ENCODE assay signal across 21 cellular contexts in genomic region chr16:30780549-30780948, GRCh38. TPM values are rescaled to one million over a fixed set of nuclear protein-coding genes. Genes with fewer than 3 reads are reported as not detected.
DNase-seq lines count a peak whose midpoint lies in the region; ATAC-seq, FAIRE-seq and TF ChIP-seq lines count a peak whose summit lies in the region.
"Had no signal": no experiment of that assay in that cellular context is flagged by ENCODE, and none has a peak within 500 bp of the region (broad histone marks: within the 10 kb centered on the region; RNA-seq: fewer than 3 reads in every experiment).

No MANE protein-coding gene starts in this region.

- BruUV-seq in HepG2 (replicated peaks; lab: Mats Ljungman, UMichigan), result no TSS peak

- no peak overlapping the region for H3K4me3 Mint-ChIP-seq in nephron progenitor cell

- H3K27me3 Mint-ChIP-seq in nephron progenitor cell (ENCODE audit: low read depth, poor library complexity), result peaks cover 3% of the 10 kb centered on the region

- H3K27ac Mint-ChIP-seq in nephron progenitor cell, result peak overlapping the region; percentile 100
- H3K27ac Mint-ChIP-seq: IgD-negative memory B cell had no signal

- no peak for ATAC-seq in HepG2
- ATAC-seq in right lobe of liver, result no peak
- no peak for ATAC-seq in GM19324 (IDR thresholded peaks at IDR 0.05; ENCODE audit: low FRiP score, unreplicated experiment)

- FAIRE-seq in HepG2 (lab: Jason Lieb, UNC), result no peak
- FAIRE-seq: HTR-8/SVneo had no signal

- TF ChIP-seq EP300 in HepG2 (IDR thresholded peaks at IDR 0.05; ENCODE audit: low read depth in 2 of 2, low read length in 2 of 2) (no peak), HepG2 (CRISPR knock-in tag; IDR thresholded peaks at IDR 0.05; ENCODE audit: borderline replicate concordance) (no peak)

- no peak for DNase-seq in HepG2 (ENCODE audit: low spot score)
- no peak for DNase-seq in right lobe of liver
- peak; percentile 60 for DNase-seq in MV-4-11 (lab: John Stamatoyannopoulos, UW)
- no peak for DNase-seq in nephron progenitor cell
- DNase-seq in GM03348 (ENCODE audit: low spot score), result no peak
- no peak for DNase-seq in activated gamma-delta T cell (lab: John Stamatoyannopoulos, UW)
- DNase-seq: C1 segment of cervical spinal cord, DMS79 treated with DMSO at 0.1 percent for 48 hours, GM23248, Karpas-422, MG63, NCI-H187, NCI-H2107, NCI-H510A treated with DMSO at 0.1 percent for 48 hours, NCI-H774, PC-9, SW 1271 had no signal

- H3K4me1 Mint-ChIP-seq in nephron progenitor cell, result peaks cover 60% of the 10 kb centered on the region

- peak overlapping the region; percentile 11 for H3K27ac ChIP-seq in HepG2 (ENCODE audit: extremely low read length, insufficient read depth, low read length)
- no peak overlapping the region for H3K27ac ChIP-seq in right lobe of liver
- H3K27ac ChIP-seq: GM23248, PC-9 had no signal

- H4K20me1 ChIP-seq in HepG2 (ENCODE audit: insufficient read depth, low read length), result no peaks in the 10 kb centered on the region; the same call in 1 of the 2 replicates

- TF ChIP-seq RAD21 in HepG2 (CRISPR knock-in tag; IDR thresholded peaks at IDR 0.05), result no peak

- in situ Hi-C loops in HepG2 (cut with HindIII; ENCODE audit: extremely low pct_ligation_motif_present, low pct_unique_long_range_greater_than_20kb), result no loop called here

- POLR2A ChIA-PET in HepG2 (lab: Yijun Ruan, JAX), result interaction anchor here (0.8 to 4.2 kb wide), 4 partner anchors 26 to 94 kb away, joined by 3 to 30 read pairs (median 4); partner anchors contain the start of gene PHKG2

- no peak for TF ChIP-seq CTCF in HepG2 (CRISPR knock-in tag; IDR thresholded peaks at IDR 0.05)
- no peak for TF ChIP-seq CTCF in right lobe of liver (IDR thresholded peaks at IDR 0.05)
- TF ChIP-seq CTCF in nephron progenitor cell (IDR thresholded peaks at IDR 0.05), result no peak

- no peak overlapping the region for H2AFZ ChIP-seq in HepG2 (ENCODE audit: low read length)
- H2AFZ ChIP-seq: GM23248, PC-9 had no signal

- H3K27me3 ChIP-seq in HepG2 (ENCODE audit: control insufficient read depth in 1 of 2, insufficient read depth in 2 of 2, low read length in 2 of 2) (no peaks in the 10 kb centered on the region; a peak in 1 of 5 replicates), right lobe of liver (no peaks in the 10 kb centered on the region)
- H3K27me3 ChIP-seq: MG63 had no signal

- CTCF ChIA-PET in HepG2 (lab: Yijun Ruan, JAX; ENCODE audit: low intra/inter-chr PET ratio, low total read pairs), result no interaction called here

- TF ChIP-seq POLR2A in HepG2 (IDR thresholded peaks at IDR 0.05; ENCODE audit: insufficient read depth in 1 of 2, low read depth in 2 of 2, low read length in 2 of 2) (no peak), right lobe of liver (IDR thresholded peaks at IDR 0.05) (no peak)

- no peak overlapping the region for H3K9ac ChIP-seq in HepG2 (ENCODE audit: insufficient read depth, low read depth, low read length)
- H3K9ac ChIP-seq: GM23248 had no signal

- peaks cover 29% of the 10 kb centered on the region for H3K36me3 Mint-ChIP-seq in nephron progenitor cell (ENCODE audit: low read depth)

- intact Hi-C loops in HepG2 (cut with micrococcal nuclease; ENCODE audit: unreplicated experiment), result no loop called here
- intact Hi-C loops in right lobe of liver (cut with DNase I), result no loop called here

- peaks cover 18% of the 10 kb centered on the region for H3K79me2 ChIP-seq in HepG2 (ENCODE audit: insufficient read depth, low read length)

- no peak overlapping the region for H3K4me3 ChIP-seq in HepG2 (replicated peaks in 1 of 3; ENCODE audit: insufficient read depth in 1 of 3, low read depth in 2 of 3, low read length in 3 of 3)
- H3K4me3 ChIP-seq in right lobe of liver, result no peak overlapping the region
- H3K4me3 ChIP-seq: GM23248, HAP-1, MG63, PC-9 had no signal

- H3K36me3 ChIP-seq in HepG2 (replicated peaks in 1 of 2; ENCODE audit: control insufficient read depth in 1 of 2, insufficient read depth in 2 of 2, low read length in 2 of 2) (peaks cover 19 to 29% of the 10 kb centered on the region in 2 experiments), right lobe of liver (peaks cover 0 to 16% (median 2%) of the 10 kb centered on the region in 4 donors)

- WGBS in HepG2 (ENCODE audit: low lambda C conversion rate), result 85% methylated on average over 2 of the region's 4 CpGs
- WGBS in right lobe of liver (ENCODE audit: insufficient coverage, low coverage, low lambda C conversion rate, missing lambda C conversion rate), result no CpG with 5 or more reads among the region's 4 CpGs

- H3K4me1 ChIP-seq in HepG2 (ENCODE audit: insufficient read depth, low read length), result peaks cover 36% of the 10 kb centered on the region
- H3K4me1 ChIP-seq in right lobe of liver, result peaks cover 0 to 6% (median 0%) of the 10 kb centered on the region in 4 donors

- no peaks in the 10 kb centered on the region for H3K9me3 ChIP-seq in HepG2 (ENCODE audit: low read length)
- H3K9me3 ChIP-seq in right lobe of liver, result no peaks in the 10 kb centered on the region
- H3K9me3 ChIP-seq: HAP-1, MG63 had no signal

- H3K9me3 Mint-ChIP-seq in nephron progenitor cell, result no peaks in the 10 kb centered on the region
- H3K9me3 Mint-ChIP-seq: IgD-negative memory B cell had no signal

- H3K4me2 ChIP-seq in HepG2 (ENCODE audit: low read depth, low read length), result no peak overlapping the region
- H3K4me2 ChIP-seq: PC-9 had no signal

RNA-seq across cellular contexts. Expression of gene ZNF629, which starts 6.5 kb away (rescaled TPM):
- 14.3 and 16.5 TPM in 2 replicates for total RNA-seq in HepG2 (2016; rRNA removed; fragmentation: Illumina TruSeq; extraction: Trizol)
- total RNA-seq in HepG2 (2016; cell fraction: cytosol; rRNA removed; fragmentation: Illumina TruSeq; extraction: Trizol; ENCODE audit: low read depth), result 1.3 TPM in 2 replicates
- total RNA-seq in HepG2 (2016; cell fraction: insoluble cytoplasmic fraction; rRNA removed; fragmentation: Illumina TruSeq; extraction: Trizol), result 12.7 and 16.5 TPM in 2 replicates
- total RNA-seq in HepG2 (2016; cell fraction: membrane; rRNA removed; fragmentation: Illumina TruSeq; extraction: Trizol), result 5.2 and 5.9 TPM in 2 replicates
- 15.1 and 17.8 TPM in 2 replicates for total RNA-seq in HepG2 (2016; cell fraction: nucleus; rRNA removed; fragmentation: Illumina TruSeq; extraction: Trizol)
- 6.1 and 8.2 TPM in 2 replicates for polyA plus RNA-seq in HepG2 (2011; rRNA removed)
- polyA plus RNA-seq in HepG2 (2011; cell fraction: cytosol; rRNA removed), result 3.9 and 4.8 TPM in 2 replicates
- polyA plus RNA-seq in HepG2 (2011; cell fraction: nucleus; rRNA removed), result 25.0 TPM in 2 replicates
- 9.2 and 10.1 TPM in 2 replicates for polyA plus RNA-seq in HepG2 (2012)
- 0.64 and 0.65 TPM in 2 replicates for polyA plus RNA-seq in HepG2 (2016; cell fraction: cytosol; fragmentation: Illumina TruSeq; extraction: Trizol; ENCODE audit: low read depth)
- polyA plus RNA-seq in HepG2 (2016; cell fraction: insoluble cytoplasmic fraction; fragmentation: Illumina TruSeq; extraction: Trizol; ENCODE audit: low read depth), result 11.8 and 14.8 TPM in 2 replicates
- polyA plus RNA-seq in HepG2 (2016; cell fraction: membrane; fragmentation: Illumina TruSeq; extraction: Trizol; ENCODE audit: low read depth), result 2.2 and 2.7 TPM in 2 replicates
- polyA plus RNA-seq in HepG2 (2016; cell fraction: nucleus; fragmentation: Illumina TruSeq; extraction: Trizol; ENCODE audit: insufficient read depth, low read depth), result 25.2 and 26.3 TPM in 2 replicates
- 9.3 and 12.7 TPM in 2 replicates for polyA minus RNA-seq in HepG2 (2011; rRNA and poly(A)+ RNA removed; ENCODE audit: low replicate concordance)
- 8.3 and 9.5 TPM in 2 replicates for polyA minus RNA-seq in HepG2 (2011; cell fraction: cytosol; rRNA and poly(A)+ RNA removed)
- polyA minus RNA-seq in HepG2 (2011; cell fraction: nucleus; rRNA and poly(A)+ RNA removed), result 15.8 and 22.4 TPM in 2 replicates
- total RNA-seq in right lobe of liver, result 1 to 10 TPM; 3.7 to 4.8 (median 4.3) TPM

RNA-seq across cellular contexts. Expression of gene RNF40, which starts 18.4 kb away (rescaled TPM):
- total RNA-seq in HepG2 (2016; rRNA removed; fragmentation: Illumina TruSeq; extraction: Trizol), result 85.6 and 102 TPM in 2 replicates
- total RNA-seq in HepG2 (2016; cell fraction: cytosol; rRNA removed; fragmentation: Illumina TruSeq; extraction: Trizol; ENCODE audit: low read depth), result 11.9 and 12.0 TPM in 2 replicates
- total RNA-seq in HepG2 (2016; cell fraction: insoluble cytoplasmic fraction; rRNA removed; fragmentation: Illumina TruSeq; extraction: Trizol), result 79.6 and 89.9 TPM in 2 replicates
- 40.5 and 47.1 TPM in 2 replicates for total RNA-seq in HepG2 (2016; cell fraction: membrane; rRNA removed; fragmentation: Illumina TruSeq; extraction: Trizol)
- 55.6 and 65.6 TPM in 2 replicates for total RNA-seq in HepG2 (2016; cell fraction: nucleus; rRNA removed; fragmentation: Illumina TruSeq; extraction: Trizol)
- polyA plus RNA-seq in HepG2 (2011; rRNA removed), result 84.0 and 91.0 TPM in 2 replicates
- polyA plus RNA-seq in HepG2 (2011; cell fraction: cytosol; rRNA removed), result 47.5 and 49.3 TPM in 2 replicates
- 128 and 147 TPM in 2 replicates for polyA plus RNA-seq in HepG2 (2011; cell fraction: nucleus; rRNA removed)
- 44.7 and 52.0 TPM in 2 replicates for polyA plus RNA-seq in HepG2 (2012)
- polyA plus RNA-seq in HepG2 (2016; cell fraction: cytosol; fragmentation: Illumina TruSeq; extraction: Trizol; ENCODE audit: low read depth), result 8.6 and 10.7 TPM in 2 replicates
- 87.6 and 98.5 TPM in 2 replicates for polyA plus RNA-seq in HepG2 (2016; cell fraction: insoluble cytoplasmic fraction; fragmentation: Illumina TruSeq; extraction: Trizol; ENCODE audit: low read depth)
- 29.9 and 30.8 TPM in 2 replicates for polyA plus RNA-seq in HepG2 (2016; cell fraction: membrane; fragmentation: Illumina TruSeq; extraction: Trizol; ENCODE audit: low read depth)
- polyA plus RNA-seq in HepG2 (2016; cell fraction: nucleus; fragmentation: Illumina TruSeq; extraction: Trizol; ENCODE audit: insufficient read depth, low read depth), result 131 and 139 TPM in 2 replicates
- polyA minus RNA-seq in HepG2 (2011; rRNA and poly(A)+ RNA removed; ENCODE audit: low replicate concordance), result 110 and 128 TPM in 2 replicates
- polyA minus RNA-seq in HepG2 (2011; cell fraction: cytosol; rRNA and poly(A)+ RNA removed), result 42.3 and 58.2 TPM in 2 replicates
- polyA minus RNA-seq in HepG2 (2011; cell fraction: nucleus; rRNA and poly(A)+ RNA removed), result 34.0 and 43.5 TPM in 2 replicates
- 10 to 100 TPM; 34.3 to 56.8 (median 46.7) TPM for total RNA-seq in right lobe of liver

RNA-seq across cellular contexts. Expression of gene CFAP119, which starts 18.7 kb away (rescaled TPM):
- 1.2 and 6.4 TPM in 2 replicates for total RNA-seq in HepG2 (2016; rRNA removed; fragmentation: Illumina TruSeq; extraction: Trizol)
- 0.51 and 0.71 TPM in 2 replicates for total RNA-seq in HepG2 (2016; cell fraction: cytosol; rRNA removed; fragmentation: Illumina TruSeq; extraction: Trizol; ENCODE audit: low read depth)
- 1.4 and 4.0 TPM in 2 replicates for total RNA-seq in HepG2 (2016; cell fraction: insoluble cytoplasmic fraction; rRNA removed; fragmentation: Illumina TruSeq; extraction: Trizol)
- 0.83 and 1.7 TPM in 2 replicates for total RNA-seq in HepG2 (2016; cell fraction: membrane; rRNA removed; fragmentation: Illumina TruSeq; extraction: Trizol)
- 11.6 and 12.1 TPM in 2 replicates for total RNA-seq in HepG2 (2016; cell fraction: nucleus; rRNA removed; fragmentation: Illumina TruSeq; extraction: Trizol)
- polyA plus RNA-seq in HepG2 (2011; rRNA removed), result 4.0 and 6.4 TPM in 2 replicates
- polyA plus RNA-seq in HepG2 (2011; cell fraction: cytosol; rRNA removed), result 1.3 and 2.2 TPM in 2 replicates
- polyA plus RNA-seq in HepG2 (2011; cell fraction: nucleus; rRNA removed), result 37.2 and 53.6 TPM in 2 replicates
- polyA plus RNA-seq in HepG2 (2012), result 0.84 and 2.1 TPM in 2 replicates
- 0.78 and 0.96 TPM in 2 replicates for polyA plus RNA-seq in HepG2 (2016; cell fraction: cytosol; fragmentation: Illumina TruSeq; extraction: Trizol; ENCODE audit: low read depth)
- polyA plus RNA-seq in HepG2 (2016; cell fraction: insoluble cytoplasmic fraction; fragmentation: Illumina TruSeq; extraction: Trizol; ENCODE audit: low read depth), result 0.91 and 1.5 TPM in 2 replicates
- 0.41 and 1.4 TPM in 2 replicates for polyA plus RNA-seq in HepG2 (2016; cell fraction: membrane; fragmentation: Illumina TruSeq; extraction: Trizol; ENCODE audit: low read depth)
- polyA plus RNA-seq in HepG2 (2016; cell fraction: nucleus; fragmentation: Illumina TruSeq; extraction: Trizol; ENCODE audit: insufficient read depth, low read depth), result 22.1 and 31.9 TPM in 2 replicates
- polyA minus RNA-seq in HepG2 (2011; rRNA and poly(A)+ RNA removed; ENCODE audit: low replicate concordance), result 1.5 and 16.0 TPM in 2 replicates
- 0.69 and 1.8 TPM in 2 replicates for polyA minus RNA-seq in HepG2 (2011; cell fraction: cytosol; rRNA and poly(A)+ RNA removed)
- polyA minus RNA-seq in HepG2 (2011; cell fraction: nucleus; rRNA and poly(A)+ RNA removed), result 3.7 and 5.2 TPM in 2 replicates
- total RNA-seq in right lobe of liver, result 1 to 10 TPM in 1 of 6 experiments, under 1 TPM in 4, not detected in 1; 0.19 to 1.8 (median 0.29) TPM

RNA-seq across cellular contexts. Expression of gene PHKG2, which starts 32.3 kb away (rescaled TPM):
- total RNA-seq in HepG2 (2016; rRNA removed; fragmentation: Illumina TruSeq; extraction: Trizol), result 33.9 and 37.4 TPM in 2 replicates
- total RNA-seq in HepG2 (2016; cell fraction: cytosol; rRNA removed; fragmentation: Illumina TruSeq; extraction: Trizol; ENCODE audit: low read depth), result 13.4 TPM in 2 replicates
- total RNA-seq in HepG2 (2016; cell fraction: insoluble cytoplasmic fraction; rRNA removed; fragmentation: Illumina TruSeq; extraction: Trizol), result 32.9 and 41.4 TPM in 2 replicates
- 23.7 and 24.3 TPM in 2 replicates for total RNA-seq in HepG2 (2016; cell fraction: membrane; rRNA removed; fragmentation: Illumina TruSeq; extraction: Trizol)
- 39.5 and 43.1 TPM in 2 replicates for total RNA-seq in HepG2 (2016; cell fraction: nucleus; rRNA removed; fragmentation: Illumina TruSeq; extraction: Trizol)
- polyA plus RNA-seq in HepG2 (2011; rRNA removed), result 39.8 and 42.1 TPM in 2 replicates
- 22.7 and 30.8 TPM in 2 replicates for polyA plus RNA-seq in HepG2 (2011; cell fraction: cytosol; rRNA removed)
- 140 and 166 TPM in 2 replicates for polyA plus RNA-seq in HepG2 (2011; cell fraction: nucleus; rRNA removed)
- 21.4 and 22.8 TPM in 2 replicates for polyA plus RNA-seq in HepG2 (2012)
- 15.4 and 16.5 TPM in 2 replicates for polyA plus RNA-seq in HepG2 (2016; cell fraction: cytosol; fragmentation: Illumina TruSeq; extraction: Trizol; ENCODE audit: low read depth)
- 38.9 and 41.5 TPM in 2 replicates for polyA plus RNA-seq in HepG2 (2016; cell fraction: insoluble cytoplasmic fraction; fragmentation: Illumina TruSeq; extraction: Trizol; ENCODE audit: low read depth)
- 21.3 and 23.8 TPM in 2 replicates for polyA plus RNA-seq in HepG2 (2016; cell fraction: membrane; fragmentation: Illumina TruSeq; extraction: Trizol; ENCODE audit: low read depth)
- 142 and 147 TPM in 2 replicates for polyA plus RNA-seq in HepG2 (2016; cell fraction: nucleus; fragmentation: Illumina TruSeq; extraction: Trizol; ENCODE audit: insufficient read depth, low read depth)
- 53.8 and 68.9 TPM in 2 replicates for polyA minus RNA-seq in HepG2 (2011; rRNA and poly(A)+ RNA removed; ENCODE audit: low replicate concordance)
- polyA minus RNA-seq in HepG2 (2011; cell fraction: cytosol; rRNA and poly(A)+ RNA removed), result 9.0 and 12.9 TPM in 2 replicates
- polyA minus RNA-seq in HepG2 (2011; cell fraction: nucleus; rRNA and poly(A)+ RNA removed), result 38.1 and 40.3 TPM in 2 replicates
- 10 to 100 TPM; 17.1 to 22.1 (median 18.4) TPM for total RNA-seq in right lobe of liver
